ENCODE assay signal across 2 cellular contexts in genomic region chr2:42989283-42990081, GRCh38.
A peak's percentile ranks its signal among the peaks of the same experiment; 100 is the strongest.
TF ChIP-seq lines count a peak whose summit lies in the region.

No MANE protein-coding gene starts in this region.

TF ChIP-seq in WTC11, 78 proteins besides CTCF, POLR2A, EP300 and RAD21 (continued from another document):
- TF ChIP-seq, protein P1, sequence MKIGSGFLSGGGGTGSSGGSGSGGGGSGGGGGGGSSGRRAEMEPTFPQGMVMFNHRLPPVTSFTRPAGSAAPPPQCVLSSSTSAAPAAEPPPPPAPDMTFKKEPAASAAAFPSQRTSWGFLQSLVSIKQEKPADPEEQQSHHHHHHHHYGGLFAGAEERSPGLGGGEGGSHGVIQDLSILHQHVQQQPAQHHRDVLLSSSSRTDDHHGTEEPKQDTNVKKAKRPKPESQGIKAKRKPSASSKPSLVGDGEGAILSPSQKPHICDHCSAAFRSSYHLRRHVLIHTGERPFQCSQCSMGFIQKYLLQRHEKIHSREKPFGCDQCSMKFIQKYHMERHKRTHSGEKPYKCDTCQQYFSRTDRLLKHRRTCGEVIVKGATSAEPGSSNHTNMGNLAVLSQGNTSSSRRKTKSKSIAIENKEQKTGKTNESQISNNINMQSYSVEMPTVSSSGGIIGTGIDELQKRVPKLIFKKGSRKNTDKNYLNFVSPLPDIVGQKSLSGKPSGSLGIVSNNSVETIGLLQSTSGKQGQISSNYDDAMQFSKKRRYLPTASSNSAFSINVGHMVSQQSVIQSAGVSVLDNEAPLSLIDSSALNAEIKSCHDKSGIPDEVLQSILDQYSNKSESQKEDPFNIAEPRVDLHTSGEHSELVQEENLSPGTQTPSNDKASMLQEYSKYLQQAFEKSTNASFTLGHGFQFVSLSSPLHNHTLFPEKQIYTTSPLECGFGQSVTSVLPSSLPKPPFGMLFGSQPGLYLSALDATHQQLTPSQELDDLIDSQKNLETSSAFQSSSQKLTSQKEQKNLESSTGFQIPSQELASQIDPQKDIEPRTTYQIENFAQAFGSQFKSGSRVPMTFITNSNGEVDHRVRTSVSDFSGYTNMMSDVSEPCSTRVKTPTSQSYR (CRISPR knock-in tag; IDR thresholded peaks at IDR 0.05): 0 out of 2 replicates have a peak, but pooled peaks have one; percentile 25

TF ChIP-seq in K562, 482 proteins besides CTCF, POLR2A, EP300 and RAD21 (continued from another document):
- TF ChIP-seq RBFOX2 (IDR thresholded peaks at IDR 0.05; ENCODE audit: low read depth, low read length): peak; percentile 40; the same call in 1 of the 2 replicates
- 0 out of 2 replicates have a peak, but pooled peaks have one; percentile 13 for TF ChIP-seq EP400 (IDR thresholded peaks at IDR 0.05)
- TF ChIP-seq, protein P2, sequence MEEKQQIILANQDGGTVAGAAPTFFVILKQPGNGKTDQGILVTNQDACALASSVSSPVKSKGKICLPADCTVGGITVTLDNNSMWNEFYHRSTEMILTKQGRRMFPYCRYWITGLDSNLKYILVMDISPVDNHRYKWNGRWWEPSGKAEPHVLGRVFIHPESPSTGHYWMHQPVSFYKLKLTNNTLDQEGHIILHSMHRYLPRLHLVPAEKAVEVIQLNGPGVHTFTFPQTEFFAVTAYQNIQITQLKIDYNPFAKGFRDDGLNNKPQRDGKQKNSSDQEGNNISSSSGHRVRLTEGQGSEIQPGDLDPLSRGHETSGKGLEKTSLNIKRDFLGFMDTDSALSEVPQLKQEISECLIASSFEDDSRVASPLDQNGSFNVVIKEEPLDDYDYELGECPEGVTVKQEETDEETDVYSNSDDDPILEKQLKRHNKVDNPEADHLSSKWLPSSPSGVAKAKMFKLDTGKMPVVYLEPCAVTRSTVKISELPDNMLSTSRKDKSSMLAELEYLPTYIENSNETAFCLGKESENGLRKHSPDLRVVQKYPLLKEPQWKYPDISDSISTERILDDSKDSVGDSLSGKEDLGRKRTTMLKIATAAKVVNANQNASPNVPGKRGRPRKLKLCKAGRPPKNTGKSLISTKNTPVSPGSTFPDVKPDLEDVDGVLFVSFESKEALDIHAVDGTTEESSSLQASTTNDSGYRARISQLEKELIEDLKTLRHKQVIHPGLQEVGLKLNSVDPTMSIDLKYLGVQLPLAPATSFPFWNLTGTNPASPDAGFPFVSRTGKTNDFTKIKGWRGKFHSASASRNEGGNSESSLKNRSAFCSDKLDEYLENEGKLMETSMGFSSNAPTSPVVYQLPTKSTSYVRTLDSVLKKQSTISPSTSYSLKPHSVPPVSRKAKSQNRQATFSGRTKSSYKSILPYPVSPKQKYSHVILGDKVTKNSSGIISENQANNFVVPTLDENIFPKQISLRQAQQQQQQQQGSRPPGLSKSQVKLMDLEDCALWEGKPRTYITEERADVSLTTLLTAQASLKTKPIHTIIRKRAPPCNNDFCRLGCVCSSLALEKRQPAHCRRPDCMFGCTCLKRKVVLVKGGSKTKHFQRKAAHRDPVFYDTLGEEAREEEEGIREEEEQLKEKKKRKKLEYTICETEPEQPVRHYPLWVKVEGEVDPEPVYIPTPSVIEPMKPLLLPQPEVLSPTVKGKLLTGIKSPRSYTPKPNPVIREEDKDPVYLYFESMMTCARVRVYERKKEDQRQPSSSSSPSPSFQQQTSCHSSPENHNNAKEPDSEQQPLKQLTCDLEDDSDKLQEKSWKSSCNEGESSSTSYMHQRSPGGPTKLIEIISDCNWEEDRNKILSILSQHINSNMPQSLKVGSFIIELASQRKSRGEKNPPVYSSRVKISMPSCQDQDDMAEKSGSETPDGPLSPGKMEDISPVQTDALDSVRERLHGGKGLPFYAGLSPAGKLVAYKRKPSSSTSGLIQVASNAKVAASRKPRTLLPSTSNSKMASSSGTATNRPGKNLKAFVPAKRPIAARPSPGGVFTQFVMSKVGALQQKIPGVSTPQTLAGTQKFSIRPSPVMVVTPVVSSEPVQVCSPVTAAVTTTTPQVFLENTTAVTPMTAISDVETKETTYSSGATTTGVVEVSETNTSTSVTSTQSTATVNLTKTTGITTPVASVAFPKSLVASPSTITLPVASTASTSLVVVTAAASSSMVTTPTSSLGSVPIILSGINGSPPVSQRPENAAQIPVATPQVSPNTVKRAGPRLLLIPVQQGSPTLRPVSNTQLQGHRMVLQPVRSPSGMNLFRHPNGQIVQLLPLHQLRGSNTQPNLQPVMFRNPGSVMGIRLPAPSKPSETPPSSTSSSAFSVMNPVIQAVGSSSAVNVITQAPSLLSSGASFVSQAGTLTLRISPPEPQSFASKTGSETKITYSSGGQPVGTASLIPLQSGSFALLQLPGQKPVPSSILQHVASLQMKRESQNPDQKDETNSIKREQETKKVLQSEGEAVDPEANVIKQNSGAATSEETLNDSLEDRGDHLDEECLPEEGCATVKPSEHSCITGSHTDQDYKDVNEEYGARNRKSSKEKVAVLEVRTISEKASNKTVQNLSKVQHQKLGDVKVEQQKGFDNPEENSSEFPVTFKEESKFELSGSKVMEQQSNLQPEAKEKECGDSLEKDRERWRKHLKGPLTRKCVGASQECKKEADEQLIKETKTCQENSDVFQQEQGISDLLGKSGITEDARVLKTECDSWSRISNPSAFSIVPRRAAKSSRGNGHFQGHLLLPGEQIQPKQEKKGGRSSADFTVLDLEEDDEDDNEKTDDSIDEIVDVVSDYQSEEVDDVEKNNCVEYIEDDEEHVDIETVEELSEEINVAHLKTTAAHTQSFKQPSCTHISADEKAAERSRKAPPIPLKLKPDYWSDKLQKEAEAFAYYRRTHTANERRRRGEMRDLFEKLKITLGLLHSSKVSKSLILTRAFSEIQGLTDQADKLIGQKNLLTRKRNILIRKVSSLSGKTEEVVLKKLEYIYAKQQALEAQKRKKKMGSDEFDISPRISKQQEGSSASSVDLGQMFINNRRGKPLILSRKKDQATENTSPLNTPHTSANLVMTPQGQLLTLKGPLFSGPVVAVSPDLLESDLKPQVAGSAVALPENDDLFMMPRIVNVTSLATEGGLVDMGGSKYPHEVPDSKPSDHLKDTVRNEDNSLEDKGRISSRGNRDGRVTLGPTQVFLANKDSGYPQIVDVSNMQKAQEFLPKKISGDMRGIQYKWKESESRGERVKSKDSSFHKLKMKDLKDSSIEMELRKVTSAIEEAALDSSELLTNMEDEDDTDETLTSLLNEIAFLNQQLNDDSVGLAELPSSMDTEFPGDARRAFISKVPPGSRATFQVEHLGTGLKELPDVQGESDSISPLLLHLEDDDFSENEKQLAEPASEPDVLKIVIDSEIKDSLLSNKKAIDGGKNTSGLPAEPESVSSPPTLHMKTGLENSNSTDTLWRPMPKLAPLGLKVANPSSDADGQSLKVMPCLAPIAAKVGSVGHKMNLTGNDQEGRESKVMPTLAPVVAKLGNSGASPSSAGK (IDR thresholded peaks at IDR 0.05): peak; percentile 61
- peak in 1 of 3 experiments; percentile 22 for TF ChIP-seq YY1 (IDR thresholded peaks at IDR 0.05; ENCODE audit: borderline replicate concordance in 1 of 3, control insufficient read depth in 1 of 3, extremely low read depth in 1 of 3, insufficient read depth in 3 of 3, insufficient read length in 1 of 3, insufficient replicate concordance in 2 of 3, low read depth in 1 of 3, low read length in 2 of 3)
- TF ChIP-seq FOXA3 (CRISPR knock-in tag; conservative IDR thresholded peaks at IDR 0.05 in 1 of 2, IDR thresholded peaks at IDR 0.05 in 1 of 2): 0 out of 4 replicates have a peak, but pooled peaks of 1 of the 2 experiments have one; percentile 34
- TF ChIP-seq NRF1 (conservative IDR thresholded peaks at IDR 0.05 in 1 of 2, IDR thresholded peaks at IDR 0.05 in 1 of 2): peak; percentile 59 to 66
- 0 out of 2 replicates have a peak, but pooled peaks have one; percentile 50 for TF ChIP-seq NFRKB (IDR thresholded peaks at IDR 0.05; ENCODE audit: low read depth)
